Comparison of ENCODE assay signal across 8 cellular contexts in genomic region chr3:14652360-14652907, GRCh38. TPM values are rescaled to one million over a fixed set of nuclear protein-coding genes. Genes with fewer than 3 reads are reported as not detected.
DNase-seq lines count a peak whose midpoint lies in the region; ATAC-seq and TF ChIP-seq lines count a peak whose summit lies in the region.
"Not testable (repeated sequence)": the region's sequence is repeated elsewhere in the genome, so short reads cannot be mapped to it uniquely, and the experiment has no call there.

No MANE protein-coding gene starts in this region.

- H3K4me3 ChIP-seq in AG04449 (ENCODE audit: low read depth, low read length) (peak overlapping the region; percentile 90), H7 (ENCODE audit: insufficient read depth, low read depth, low read length) (peak overlapping the region; percentile 94), NT2/D1 (ENCODE audit: insufficient read length, low read depth) (peak overlapping the region; percentile 98), choroid plexus epithelial cell (ENCODE audit: low read depth, low read length) (peak overlapping the region; percentile 98), heart right ventricle (peak overlapping the region; percentile 42 to 92 (median 76)), muscle layer of duodenum (ENCODE audit: low read depth in 1 of 2, low read length in 2 of 2) (peak overlapping the region; percentile 85 to 89), spleen (peak overlapping the region; percentile 54 to 89 (median 70))

- not testable (repeated sequence) for H3K9me3 ChIP-seq in NT2/D1 (ENCODE audit: insufficient read depth, low read length); heart right ventricle; muscle layer of duodenum (ENCODE audit: control insufficient read depth in 1 of 2, low read length in 2 of 2); spleen

- not testable (repeated sequence) for TF ChIP-seq POLR2A in spleen (IDR thresholded peaks at IDR 0.05)

- H3K27me3 Mint-ChIP-seq in activated CD8-positive, alpha-beta T cell treated with anti-CD3 and anti-CD28 coated beads, Interleukin-2, amount 10 ng/mL, durations not matched to agents 7 days and 5 days (ENCODE audit: low read depth), result not testable (repeated sequence)

- H3K36me3 ChIP-seq in H7 (replicated peaks; ENCODE audit: control insufficient read depth, insufficient read depth, low read length) (peaks cover 10% of the 10 kb centered on the region), NT2/D1 (ENCODE audit: insufficient read depth, insufficient read length, low read length) (peaks cover 36% of the 10 kb centered on the region), heart right ventricle (peaks cover 0 to 40% (median 30%) of the 10 kb centered on the region in 9 donors), muscle layer of duodenum (ENCODE audit: control insufficient read depth in 1 of 2, insufficient read depth in 2 of 2, low read length in 2 of 2) (peaks cover 18 to 28% of the 10 kb centered on the region in 2 donors), spleen (peaks cover 0 to 38% (median 29%) of the 10 kb centered on the region in 6 donors)

- not testable (repeated sequence) for H3K9me3 Mint-ChIP-seq in activated CD8-positive, alpha-beta T cell treated with anti-CD3 and anti-CD28 coated beads, Interleukin-2, amount 10 ng/mL, durations not matched to agents 7 days and 5 days (ENCODE audit: insufficient read depth)

- H3K27me3 ChIP-seq in H7 (ENCODE audit: control insufficient read depth, insufficient read depth, low read length); NT2/D1 (ENCODE audit: insufficient read depth, insufficient read length); heart right ventricle; muscle layer of duodenum (ENCODE audit: low read depth, low read length); spleen (replicated peaks in 1 of 7): not testable (repeated sequence)

- H3K27ac Mint-ChIP-seq in activated CD8-positive, alpha-beta T cell treated with anti-CD3 and anti-CD28 coated beads, Interleukin-2, amount 10 ng/mL, durations not matched to agents 7 days and 5 days, result peak overlapping the region; percentile 97

- H3K9ac ChIP-seq in NT2/D1 (ENCODE audit: insufficient read length, low read depth), result peak overlapping the region; percentile 97

- H3K36me3 Mint-ChIP-seq in activated CD8-positive, alpha-beta T cell treated with anti-CD3 and anti-CD28 coated beads, Interleukin-2, amount 10 ng/mL, durations not matched to agents 7 days and 5 days (ENCODE audit: low read depth), result peaks cover 29% of the 10 kb centered on the region

- H3K4me3 Mint-ChIP-seq in activated CD8-positive, alpha-beta T cell treated with anti-CD3 and anti-CD28 coated beads, Interleukin-2, amount 10 ng/mL, durations not matched to agents 7 days and 5 days, result peak overlapping the region; percentile 98

- not testable (repeated sequence) for TF ChIP-seq CTCF in AG04449 (IDR thresholded peaks at IDR 0.05; ENCODE audit: insufficient read depth, low read length, missing control alignments); choroid plexus epithelial cell (conservative IDR thresholded peaks at IDR 0.05; ENCODE audit: low read depth, low read length); heart right ventricle (IDR thresholded peaks at IDR 0.05); spleen (IDR thresholded peaks at IDR 0.05 in 8 of 11, conservative IDR thresholded peaks at IDR 0.05 in 3 of 11)

- 81 to 84% methylated on average over 21 of the region's 21 CpGs for WGBS in heart right ventricle, 2 donors
- whole genome bisulfite sequencing in spleen, 5 donors, result 80 to 88% (median 83%) methylated on average over 21 of the region's 21 CpGs

- not testable (repeated sequence) for H3K4me1 ChIP-seq in NT2/D1 (ENCODE audit: insufficient read depth, insufficient read length)
- H3K4me1 ChIP-seq in heart right ventricle (peaks cover 0 to 61% (median 45%) of the 10 kb centered on the region in 9 donors), muscle layer of duodenum (ENCODE audit: control insufficient read depth in 1 of 2, insufficient read depth in 2 of 2, low read length in 2 of 2) (peaks cover 11 to 21% of the 10 kb centered on the region in 2 donors), spleen (peaks cover 18 to 84% (median 46%) of the 10 kb centered on the region in 6 donors)

- CTCF ChIA-PET in AG04449 (lab: Yijun Ruan, JAX), result interaction anchor here (0.6 to 3.9 kb wide), 12 partner anchors 9 to 449 kb away, joined by 3 to 25 read pairs (median 6); no protein-coding TSS in a partner anchor
- CTCF ChIA-PET in activated CD8-positive, alpha-beta T cell treated with anti-CD3 and anti-CD28 coated beads, Interleukin-2, amount 10 ng/mL, durations not matched to agents 7 days and 5 days (lab: Charles Lee), result interaction anchor here (0.9 to 2.2 kb wide), 7 partner anchors 8 to 398 kb away, joined by 3 to 9 read pairs (median 3); no protein-coding TSS in a partner anchor

- H3K4me1 Mint-ChIP-seq in activated CD8-positive, alpha-beta T cell treated with anti-CD3 and anti-CD28 coated beads, Interleukin-2, amount 10 ng/mL, durations not matched to agents 7 days and 5 days (ENCODE audit: low read depth), result peaks cover 35% of the 10 kb centered on the region

- ATAC-seq in activated CD8-positive, alpha-beta T cell treated with anti-CD3 and anti-CD28 coated beads, Interleukin-2, amount 10 ng/mL, durations not matched to agents 7 days and 5 days; heart right ventricle: not testable (repeated sequence)

- H3K27ac ChIP-seq in heart right ventricle, result peak overlapping the region in 8 of 10 donors; percentile 68 to 97 (median 88)
- H3K27ac ChIP-seq in muscle layer of duodenum (ENCODE audit: low read length), result peak overlapping the region; percentile 97
- H3K27ac ChIP-seq in spleen, result peak overlapping the region in 7 of 8 donors; percentile 89 to 97 (median 92)

- intact Hi-C loops in heart right ventricle (cut with DNase I), result loop anchor here in 1 of 10 donors (5.0 kb wide), 1 partner anchor 445 kb away; the partner anchor contains the start of gene RBSN
- intact Hi-C loops in spleen (cut with DNase I; ENCODE audit: low total_unique reads), result not testable (repeated sequence)

- not testable (repeated sequence) for DNase-seq in AG04449 (ENCODE audit: low read depth, low spot score); H7; NT2/D1 (ENCODE audit: low read depth, low spot score); activated CD8-positive, alpha-beta T cell treated with anti-CD3 and anti-CD28 coated beads, Interleukin-2, amount 10 ng/mL, durations not matched to agents 7 days and 5 days; heart right ventricle; spleen
- DNase-seq in choroid plexus epithelial cell (ENCODE audit: low read depth), result peak; percentile 37

- POLR2A ChIA-PET in AG04449 (lab: Yijun Ruan, JAX), result interaction anchor here (1.5 kb wide), 1 partner anchor 528 kb away, joined by 7 read pairs; the partner anchor contains the start of genes CHCHD4 and TMEM43
- POLR2A ChIA-PET in activated CD8-positive, alpha-beta T cell treated with anti-CD3 and anti-CD28 coated beads, Interleukin-2, amount 10 ng/mL, durations not matched to agents 7 days and 5 days (lab: Charles Lee), result interaction anchor here (0.7 to 3.2 kb wide), 8 partner anchors 10 to 480 kb away, joined by 3 to 16 read pairs (median 8); partner anchors contain the start of genes LSM3, MRPS25 and XPC

RNA-seq across cellular contexts. Expression of gene CCDC174, which starts 0.9 kb away (rescaled TPM):
- total RNA-seq in H7 (2014; rRNA removed; shearing (Covaris generic)), result 8.4 and 15.6 TPM in 2 replicates
- 10 to 100 TPM; 17.5 to 18.5 TPM for total RNA-seq in activated CD8-positive, alpha-beta T cell treated with anti-CD3 and anti-CD28 coated beads, Interleukin-2, amount 10 ng/mL, durations not matched to agents 7 days and 5 days
- total RNA-seq in heart right ventricle (10 to 100 TPM in 9 of 10 donors, 1 to 10 TPM in 1; 10.0 to 15.4 (median 11.6) TPM), spleen (10 to 100 TPM; 26.2 to 41.0 (median 31.0) TPM)
- polyA plus RNA-seq in heart right ventricle (10 to 100 TPM; 10.1 to 18.6 TPM), spleen (10 to 100 TPM; 14.0 to 20.0 (median 14.4) TPM)

RNA-seq across cellular contexts. Expression of gene C3orf20, which starts 22.5 kb away (rescaled TPM):
- total RNA-seq in H7 (2014; rRNA removed; shearing (Covaris generic)), result 0.04 and 0.07 TPM in 2 replicates
- total RNA-seq in activated CD8-positive, alpha-beta T cell treated with anti-CD3 and anti-CD28 coated beads, Interleukin-2, amount 10 ng/mL, durations not matched to agents 7 days and 5 days, result under 1 TPM; 0.10 to 0.11 TPM
- under 1 TPM in 5 of 10 donors, not detected in 5; 0.10 to 0.36 (median 0.16) TPM for total RNA-seq in heart right ventricle
- polyA plus RNA-seq in heart right ventricle, result not detected
- total RNA-seq in spleen, result 1 to 10 TPM in 1 of 7 donors, under 1 TPM in 6; 0.17 to 1.1 (median 0.30) TPM
- polyA plus RNA-seq in spleen, result not detected
